In the genomic region with DNA sequence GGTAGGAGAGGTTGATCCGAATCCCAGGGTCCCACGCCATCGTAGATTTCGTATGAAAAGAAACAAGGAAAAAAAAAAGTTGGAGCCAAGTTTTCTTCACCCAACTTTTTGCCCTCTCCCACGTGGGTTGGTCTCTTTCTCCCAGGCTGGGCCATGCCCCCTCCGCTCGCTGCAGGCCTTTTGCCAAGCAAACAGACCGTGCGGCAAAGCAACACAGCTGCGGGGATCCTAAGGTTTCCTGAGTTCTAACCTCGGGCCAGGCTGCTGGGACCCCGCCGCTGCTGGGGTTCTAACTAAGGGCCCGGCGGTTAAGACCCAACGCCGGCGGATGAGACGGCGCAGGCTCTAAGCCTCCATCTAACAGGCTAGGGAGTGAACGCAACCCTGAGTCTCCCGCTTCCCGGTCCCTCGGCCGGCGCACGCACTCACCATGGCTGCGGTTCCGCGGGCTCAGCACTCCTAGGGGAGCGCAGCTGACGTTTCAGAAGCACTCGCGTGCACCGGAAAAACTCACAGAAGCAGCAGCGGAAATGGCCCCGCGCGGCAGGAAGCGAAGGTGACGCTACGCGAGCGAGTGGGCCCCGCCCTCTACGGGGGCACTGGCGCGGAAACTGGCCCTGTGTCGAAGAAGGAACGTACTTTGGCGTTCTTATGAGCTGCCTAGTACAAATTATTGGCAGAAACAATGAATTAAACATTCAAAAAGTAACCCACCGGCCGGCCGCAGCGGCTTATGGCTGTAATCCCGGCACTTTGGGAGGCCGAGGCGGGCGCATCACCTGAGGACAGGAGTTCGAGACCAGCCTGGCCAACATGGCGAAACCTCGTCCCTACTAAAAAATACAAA, we compare ENCODE assay signal across 8 cellular contexts. TPM values are rescaled to one million over a fixed set of nuclear protein-coding genes. Genes with fewer than 3 reads are reported as not detected.
A peak's percentile ranks its signal among the peaks of the same experiment; 100 is the strongest.
DNase-seq lines count a peak whose midpoint lies in the region; ATAC-seq, FAIRE-seq and TF ChIP-seq lines count a peak whose summit lies in the region.

A gene (minus strand): TSS at position 503 of the 847 bp plus-strand sequence. CDS start 71 bp downstream, at position 432.

- H3K27me3 ChIP-seq in mammary epithelial cell (ENCODE audit: insufficient read depth, low read length): no peaks in the 10 kb centered on the region
- H3K27me3 ChIP-seq in small intestine (ENCODE audit: control insufficient read depth in 2 of 2, insufficient read depth in 2 of 2, low read length in 2 of 2): no peaks in the 10 kb centered on the region

- no peaks in the 10 kb centered on the region for H3K36me3 ChIP-seq in mammary epithelial cell (ENCODE audit: insufficient read depth, low read length)
- peaks cover 0 to 2% of the 10 kb centered on the region in 2 donors for H3K36me3 ChIP-seq in small intestine (ENCODE audit: control insufficient read depth in 2 of 2, insufficient read depth in 2 of 2, low read length in 2 of 2)

- peak within 1 kb of the TSS; percentile 91 for H3K4me3 ChIP-seq in WI38 (ENCODE audit: low read depth, low read length)
- peak within 1 kb of the TSS; percentile 70 to 92 (median 90) for H3K4me3 ChIP-seq in mammary epithelial cell (replicated peaks in 1 of 3; ENCODE audit: insufficient read depth in 1 of 3, low read depth in 2 of 3, low read length in 3 of 3)
- H3K4me3 ChIP-seq in small intestine (ENCODE audit: low read depth in 1 of 2, low read length in 2 of 2): peak within 1 kb of the TSS; percentile 73 to 82

- peak within 1 kb of the TSS; percentile 89 for H3K9ac ChIP-seq in mammary epithelial cell (ENCODE audit: insufficient read depth, low read length)

- H3K4me1 ChIP-seq in mammary epithelial cell (ENCODE audit: insufficient read depth, low read length): no peaks in the 10 kb centered on the region
- no peaks in the 10 kb centered on the region for H3K4me1 ChIP-seq in small intestine (ENCODE audit: control insufficient read depth in 2 of 2, insufficient read depth in 1 of 2, low read depth in 1 of 2, low read length in 1 of 2)

- WGBS in mammary epithelial cell (ENCODE audit: low coverage, missing lambda C conversion rate): 2% methylated on average over 38 of the region's 62 CpGs
- 0 to 1% (median 0%) methylated on average over 62 of the region's 62 CpGs for WGBS in small intestine, 3 donors

- peak within 1 kb of the TSS; percentile 88 for H2AFZ ChIP-seq in mammary epithelial cell (ENCODE audit: low read depth, low read length)

- peaks cover 52% of the 10 kb centered on the region for H3K79me2 ChIP-seq in mammary epithelial cell (ENCODE audit: insufficient read depth, low read length)

- H4K20me1 ChIP-seq in mammary epithelial cell (ENCODE audit: insufficient read depth, low read length): no peaks in the 10 kb centered on the region

- H3K9me3 ChIP-seq in mammary epithelial cell (replicated peaks; ENCODE audit: insufficient read depth, low read length) (no peaks in the 10 kb centered on the region), small intestine (ENCODE audit: control insufficient read depth, low read depth) (no peaks in the 10 kb centered on the region)

- BruUV-seq in mammary epithelial cell (replicated peaks; lab: Mats Ljungman, UMichigan): no TSS peak

- no peak for TF ChIP-seq CTCF in WI38 (IDR thresholded peaks at IDR 0.05; ENCODE audit: low read depth, low read length)
- TF ChIP-seq CTCF in mammary epithelial cell (conservative IDR thresholded peaks at IDR 0.05 in 1 of 2, IDR thresholded peaks at IDR 0.05 in 1 of 2; ENCODE audit: extremely low read depth in 1 of 2, insufficient read depth in 1 of 2, low read depth in 1 of 2, low read length in 2 of 2): no peak

- dilution Hi-C loops in mammary epithelial cell (cut with HindIII; ENCODE audit: low sequenced_read_pairs): no loop called here

- no peak for FAIRE-seq in small intestine (lab: Jason Lieb, UNC)

- ATAC-seq in GM18873 (IDR thresholded peaks at IDR 0.05; ENCODE audit: low FRiP score, unreplicated experiment) (peak; percentile 75), HG03139 (IDR thresholded peaks at IDR 0.05; ENCODE audit: unreplicated experiment) (peak; percentile 75)

- DNase-seq in AG08395 (ENCODE audit: low spot score) (peak; percentile 94), NCI-H226 (peak; percentile 83), mammary epithelial cell (peak; percentile 89), iPS-NIHi11 (ENCODE audit: low spot score) (peak; percentile 92), small intestine (peak; percentile 95)

- CTCF ChIA-PET in mammary epithelial cell (lab: Charles Lee; ENCODE audit: low non-redundant PET): interaction anchor here (0.5 to 1.0 kb wide), 2 partner anchors 8 to 252 kb away, joined by 3 to 8 read pairs; no protein-coding TSS in a partner anchor

- peak within 1 kb of the TSS; percentile 81 for H3K27ac ChIP-seq in mammary epithelial cell (ENCODE audit: insufficient read depth, low read depth, low read length)
- H3K27ac ChIP-seq in small intestine (ENCODE audit: low read depth in 1 of 2, low read length in 1 of 2): peak within 1 kb of the TSS; percentile 95 to 98

- in situ Hi-C loops in mammary epithelial cell (cut with MboI; ENCODE audit: low sequenced_read_pairs in 2 of 2): no loop called here

- intact Hi-C loops in mammary epithelial cell (cut with micrococcal nuclease): loop anchor here (1.0 to 2.0 kb wide), 2 partner anchors 22 to 68 kb away; a partner anchor contains a TSS

- H3K4me2 ChIP-seq in mammary epithelial cell (ENCODE audit: insufficient read depth, low read depth, low read length): peak within 1 kb of the TSS; percentile 78

RNA-seq across cellular contexts. Expression of the gene that starts here (rescaled TPM):
- total RNA-seq in mammary epithelial cell: 100 to 1,000 TPM in 1 of 2 donors, 10 to 100 TPM in 1; 73.0 to 187 TPM
- polyA plus RNA-seq in mammary epithelial cell: 265 TPM
- polyA minus RNA-seq in mammary epithelial cell: 125 TPM
- 100 to 1,000 TPM in 2 of 3 donors, 10 to 100 TPM in 1; 82.1 to 149 (median 112) TPM for polyA plus RNA-seq in small intestine

Comparison
In these comparisons a context has a peak if more than half of its experiments do, and no peak if none do; other contexts are left out.
1. Peak in every context shown above with its lines: DNase-seq, ATAC-seq, H3K4me3 ChIP-seq and H3K27ac ChIP-seq.